Comparison of ENCODE assay signal across 15 cellular contexts in the genomic region with DNA sequence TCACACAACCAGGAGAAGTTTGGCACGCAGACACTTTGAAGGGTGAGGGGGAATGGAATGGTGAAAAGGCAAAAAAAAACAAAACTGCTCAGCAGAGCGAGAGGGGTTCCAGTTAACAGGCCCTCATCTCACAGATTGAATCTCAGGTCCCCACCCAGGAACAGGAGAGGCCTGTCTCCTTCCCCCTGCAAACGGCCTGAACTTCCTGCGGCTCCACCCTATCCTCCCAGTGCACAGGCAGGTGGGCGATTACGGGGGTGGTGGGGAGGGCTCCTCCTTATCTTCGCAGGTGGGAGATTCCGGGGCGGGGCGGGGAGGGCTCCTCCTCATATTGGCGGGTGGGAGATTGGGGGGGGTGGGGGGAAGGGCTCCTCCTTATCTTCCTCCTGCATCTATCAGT.
"Had no signal": no experiment of that assay in that cellular context is flagged by ENCODE, and none has a peak within 500 bp of the region (broad histone marks: within the 10 kb centered on the region; RNA-seq: fewer than 3 reads in every experiment).

No MANE protein-coding gene starts in this region.

- H3K9me3 ChIP-seq: ovary, testis, uterus had no signal

- H3K4me3 ChIP-seq: coronary artery, ovary, testis, uterus had no signal

- H3K9me3 Mint-ChIP-seq: activated T-helper 17 cell treated with anti-CD3 and anti-CD28 coated beads, Interleukin-2, amount 50 U/mL, for 72 hours; stimulated activated naive CD8-positive, alpha-beta T cell treated with anti-CD3 and anti-CD28 coated beads, Interleukin-15, amount 100 ng/mL, for 72 hours had no signal

- H3K27me3 Mint-ChIP-seq: stimulated activated naive CD8-positive, alpha-beta T cell treated with anti-CD3 and anti-CD28 coated beads, Interleukin-15, amount 100 ng/mL, for 72 hours; T-helper 17 cell had no signal

- H3K27ac ChIP-seq: coronary artery, ovary, testis, uterus had no signal

- H3K36me3 Mint-ChIP-seq: activated naive CD4-positive, alpha-beta T cell treated with anti-CD3 and anti-CD28 coated beads, Interleukin-2, amount 50 U/mL, for 24 hours; memory B cell had no signal

- H3K4me1 ChIP-seq: testis, uterus had no signal

- ATAC-seq: activated T-helper 17 cell treated with anti-CD3 and anti-CD28 coated beads, Interleukin-2, amount 50 U/mL, for 72 hours; left colon; stimulated activated naive CD8-positive, alpha-beta T cell treated with anti-CD3 and anti-CD28 coated beads, Interleukin-15, amount 100 ng/mL, for 72 hours; T-helper 17 cell had no signal

- H3K27ac Mint-ChIP-seq: activated naive CD4-positive, alpha-beta T cell treated with anti-CD3 and anti-CD28 coated beads, Interleukin-2, amount 50 U/mL, for 24 hours; activated T-helper 17 cell treated with anti-CD3 and anti-CD28 coated beads, Interleukin-2, amount 50 U/mL, for 72 hours; memory B cell; stimulated activated naive CD8-positive, alpha-beta T cell treated with anti-CD3 and anti-CD28 coated beads, Interleukin-15, amount 100 ng/mL, for 72 hours; T-helper 17 cell had no signal

- H3K4me3 Mint-ChIP-seq: activated naive CD4-positive, alpha-beta T cell treated with anti-CD3 and anti-CD28 coated beads, Interleukin-2, amount 50 U/mL, for 24 hours; activated T-helper 17 cell treated with anti-CD3 and anti-CD28 coated beads, Interleukin-2, amount 50 U/mL, for 72 hours; memory B cell; stimulated activated naive CD8-positive, alpha-beta T cell treated with anti-CD3 and anti-CD28 coated beads, Interleukin-15, amount 100 ng/mL, for 72 hours; T-helper 17 cell had no signal

- H3K27me3 ChIP-seq: ovary, testis, uterus had no signal

- DNase-seq: activated T-cell treated with anti-CD3 and anti-CD28 coated beads for 4 hours; central memory CD4-positive, alpha-beta T cell; effector CD8-positive, alpha-beta T cell; hypothalamus; ovary; stimulated activated CD4-positive, alpha-beta T cell treated with anti-CD3 and anti-CD28 coated beads, Interleukin-4, amount 100 ng/mL, for 4 hours; stimulated activated naive CD8-positive, alpha-beta T cell treated with anti-CD3 and anti-CD28 coated beads, Interleukin-15, amount 100 ng/mL, for 72 hours; T-helper 17 cell; testis; uterus had no signal

- H3K36me3 ChIP-seq: ovary, uterus had no signal

- H3K4me1 Mint-ChIP-seq: activated naive CD4-positive, alpha-beta T cell treated with anti-CD3 and anti-CD28 coated beads, Interleukin-2, amount 50 U/mL, for 24 hours; activated T-helper 17 cell treated with anti-CD3 and anti-CD28 coated beads, Interleukin-2, amount 50 U/mL, for 72 hours; memory B cell; stimulated activated naive CD8-positive, alpha-beta T cell treated with anti-CD3 and anti-CD28 coated beads, Interleukin-15, amount 100 ng/mL, for 72 hours had no signal
